In genomic region chr9:11893331-11893730, GRCh38 we compare ENCODE assay signal across 14 cellular contexts.
"Had no signal": no experiment of that assay in that cellular context is flagged by ENCODE, and none has a peak within 500 bp of the region (broad histone marks: within the 10 kb centered on the region; RNA-seq: fewer than 3 reads in every experiment).

No MANE protein-coding gene starts in this region.

- FAIRE-seq: frontal cortex, small intestine had no signal

- H3K4me3 ChIP-seq: heart left ventricle, tibial nerve had no signal

- DNase-seq: activated CD4-positive, alpha-beta memory T cell treated with anti-CD3 and anti-CD28 coated beads for 36 hours; activated CD4-positive, CD25-positive, alpha-beta regulatory T cell treated with anti-CD3 and anti-CD28 coated beads, Interleukin-2, amount 50 U/mL, for 72 hours; activated gamma-delta T cell treated with Interleukin-2 at 50 U/mL for 16 hours; activated naive CD8-positive, alpha-beta T cell treated with anti-CD3 and anti-CD28 coated beads for 36 hours; activated T-cell treated with anti-CD3 and anti-CD28 coated beads, Interleukin-2, amount 50 U/mL, for 48 hours; aorta; endodermal cell; heart left ventricle; kidney glomerular epithelial cell; midbrain; naive B cell; small intestine had no signal

- H3K4me1 ChIP-seq: heart left ventricle, tibial nerve had no signal

- H3K27me3 ChIP-seq: heart left ventricle, tibial nerve had no signal

- H3K27ac ChIP-seq: heart left ventricle, tibial nerve had no signal

- H3K36me3 ChIP-seq: heart left ventricle, tibial nerve had no signal
